In the genomic region with DNA sequence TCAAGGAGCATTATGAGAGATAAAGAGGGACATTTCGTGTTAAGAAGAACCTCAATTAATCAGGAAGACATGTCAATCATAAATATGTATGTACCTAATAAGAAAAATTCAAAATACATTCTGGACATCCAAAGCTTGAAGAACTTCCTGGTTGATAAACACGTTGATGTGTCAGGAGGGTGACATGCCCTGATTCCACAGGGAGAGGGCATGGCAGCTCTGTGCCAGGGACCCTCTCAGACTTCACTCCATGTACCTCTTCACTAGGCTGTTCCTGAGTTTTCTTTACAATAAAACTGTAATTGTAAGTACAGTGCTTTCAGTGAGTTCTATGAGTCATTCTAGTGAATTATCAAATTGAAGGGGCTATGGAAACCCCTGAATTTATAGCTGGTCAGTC, we compare ENCODE assay signal across 21 cellular contexts.
"Had no signal": no experiment of that assay in that cellular context is flagged by ENCODE, and none has a peak within 500 bp of the region (broad histone marks: within the 10 kb centered on the region; RNA-seq: fewer than 3 reads in every experiment).

No MANE protein-coding gene starts in this region.

- ATAC-seq: foreskin keratinocyte; left cardiac atrium; lower lobe of right lung; psoas muscle; right lobe of liver; stimulated activated effector memory CD8-positive, alpha-beta T cell treated with anti-CD3 and anti-CD28 coated beads, Interleukin-12 subunit alpha, Interleukin-12 subunit beta, amount 100 ng/mL, for 72 hours; stimulated activated naive CD8-positive, alpha-beta T cell treated with anti-CD3 and anti-CD28 coated beads, Interleukin-15, Interleukin-2, amounts not matched to agents 100 U/mL and 50 U/mL, for 24 hours had no signal

- FAIRE-seq: endothelial cell of umbilical vein had no signal

- H3K4me2 ChIP-seq: hepatocyte had no signal

- H3K79me2 ChIP-seq: hepatocyte had no signal

- H3K4me3 ChIP-seq: hepatocyte, left ventricle myocardium inferior, lower lobe of right lung, psoas muscle, right lobe of liver, suprapubic skin, thyroid gland, uterus had no signal

- H2AFZ ChIP-seq: hepatocyte had no signal

- H3K36me3 ChIP-seq: left ventricle myocardium inferior, lower lobe of right lung, right lobe of liver, suprapubic skin, thyroid gland, uterus had no signal

- H3K4me1 ChIP-seq: foreskin keratinocyte, left ventricle myocardium inferior, lower lobe of right lung, psoas muscle, right lobe of liver, suprapubic skin, thyroid gland, uterus had no signal

- H3K27ac ChIP-seq: foreskin keratinocyte, hepatocyte, left ventricle myocardium inferior, lower lobe of right lung, psoas muscle, right lobe of liver, suprapubic skin, thyroid gland, uterus had no signal

- H3K9me3 ChIP-seq: left ventricle myocardium inferior, lower lobe of right lung, psoas muscle, right lobe of liver, suprapubic skin, thyroid gland, uterus had no signal

- DNase-seq: dermis blood vessel endothelial cell; erythroblast; foreskin keratinocyte; kidney; left cardiac atrium; left ventricle myocardium inferior; lower lobe of right lung; midbrain; naive B cell; psoas muscle; retina; right lobe of liver; stimulated activated CD4-positive, alpha-beta T cell treated with anti-CD3 and anti-CD28 coated beads, Interleukin-4, amount 100 ng/mL, for 1 hour; stimulated activated CD8-positive, alpha-beta memory T cell treated with anti-CD3 and anti-CD28 coated beads, Interleukin-4, amount 100 ng/mL, for 48 hours; stimulated activated naive CD8-positive, alpha-beta T cell treated with anti-CD3 and anti-CD28 coated beads, Interleukin-15, Interleukin-2, amounts not matched to agents 100 U/mL and 50 U/mL, for 24 hours; thyroid gland; uterus had no signal

- H3K27me3 ChIP-seq: right lobe of liver, suprapubic skin, thyroid gland, uterus had no signal
